12 cellular contexts compared by ENCODE assay signal in the genomic region with DNA sequence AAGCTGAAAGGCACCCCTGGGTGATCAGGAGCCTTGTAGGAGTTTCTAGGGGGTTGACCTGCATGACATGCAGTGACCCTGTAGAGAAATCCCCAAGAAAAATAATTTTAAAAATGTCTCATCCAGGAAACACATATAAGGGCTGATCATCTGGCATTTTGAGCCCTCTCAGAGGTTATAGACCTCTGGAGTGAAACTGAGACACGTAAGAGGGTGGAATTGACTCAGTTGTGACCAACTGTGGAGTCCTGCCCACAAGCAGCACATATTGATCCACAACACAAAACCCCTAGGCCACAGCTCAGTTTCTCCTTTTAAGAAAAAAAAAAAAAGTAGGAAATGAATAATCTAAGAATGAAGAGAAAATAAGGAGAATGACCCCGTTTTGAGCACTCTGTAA.
A peak's percentile ranks its signal among the peaks of the same experiment; 100 is the strongest.
DNase-seq lines count a peak whose midpoint lies in the region; ATAC-seq lines count a peak whose summit lies in the region.
"Had no signal": no experiment of that assay in that cellular context is flagged by ENCODE, and none has a peak within 500 bp of the region (broad histone marks: within the 10 kb centered on the region; RNA-seq: fewer than 3 reads in every experiment).

No MANE protein-coding gene starts in this region.

- peak; percentile 99 for ATAC-seq in HG02610 (IDR thresholded peaks at IDR 0.05; ENCODE audit: unreplicated experiment)
- peak; percentile 99 for ATAC-seq in HG03442 (IDR thresholded peaks at IDR 0.05; ENCODE audit: unreplicated experiment)
- ATAC-seq: HCT116, Panc1 had no signal

- DNase-seq in stimulated activated CD8-positive, alpha-beta memory T cell treated with anti-CD3 and anti-CD28 coated beads, Interleukin-15, amount 100 ng/mL, for 48 hours (ENCODE audit: low read depth in 2 of 2): peak; percentile 0 to 2
- no peak for DNase-seq in stimulated activated CD8-positive, alpha-beta memory T cell treated with anti-CD3 and anti-CD28 coated beads, Interleukin-4, amount 100 ng/mL, for 48 hours
- DNase-seq in NCI-H510A (lab: John Stamatoyannopoulos, UW) (no peak), NCI-H2227 treated with DMSO at 0.1 percent for 48 hours (lab: John Stamatoyannopoulos, UW) (no peak), NCI-H446 treated with DMSO at 0.1 percent for 48 hours (lab: John Stamatoyannopoulos, UW) (no peak), glomerular visceral epithelial cell (ENCODE audit: extremely low spot score) (no peak)
- DNase-seq: activated naive CD4-positive, alpha-beta T cell treated with anti-CD3 and anti-CD28 coated beads for 36 hours; GDM1 had no signal

Comparison
In these comparisons a context has a peak if more than half of its experiments do, and no peak if none do; other contexts are left out.
1. DNase-seq: peak in stimulated activated CD8-positive, alpha-beta memory T cell treated with anti-CD3 and anti-CD28 coated beads, Interleukin-15, amount 100 ng/mL, for 48 hours (2 of 2); none in stimulated activated CD8-positive, alpha-beta memory T cell treated with anti-CD3 and anti-CD28 coated beads, Interleukin-4, amount 100 ng/mL, for 48 hours (single experiment), NCI-H510A (single experiment), NCI-H2227 treated with DMSO at 0.1 percent for 48 hours (single experiment), NCI-H446 treated with DMSO at 0.1 percent for 48 hours (single experiment) and glomerular visceral epithelial cell (single experiment).